16 cellular contexts compared by ENCODE assay signal in genomic region chr12:109820921-109821381, GRCh38. TPM values are rescaled to one million over a fixed set of nuclear protein-coding genes. Genes with fewer than 3 reads are reported as not detected.
DNase-seq lines count a peak whose midpoint lies in the region; ATAC-seq and TF ChIP-seq lines count a peak whose summit lies in the region.
"Had no signal": no experiment of that assay in that cellular context is flagged by ENCODE, and none has a peak within 500 bp of the region (broad histone marks: within the 10 kb centered on the region; RNA-seq: fewer than 3 reads in every experiment).

No MANE protein-coding gene starts in this region.

- peaks cover 0 to 2% (median 0%) of the 10 kb centered on the region in 4 donors for H3K4me1 Mint-ChIP-seq in naive thymus-derived CD8-positive, alpha-beta T cell
- H3K4me1 Mint-ChIP-seq: CD4-positive, CD25-positive, alpha-beta regulatory T cell; stimulated activated naive CD8-positive, alpha-beta T cell treated with anti-CD3 and anti-CD28 coated beads, Interleukin-15, amount 100 ng/mL, for 72 hours had no signal

- H3K27me3 Mint-ChIP-seq in naive thymus-derived CD8-positive, alpha-beta T cell, result peaks cover 0 to 23% (median 0%) of the 10 kb centered on the region in 5 donors
- H3K27me3 Mint-ChIP-seq: stimulated activated naive CD8-positive, alpha-beta T cell treated with anti-CD3 and anti-CD28 coated beads, Interleukin-15, amount 100 ng/mL, for 72 hours had no signal

- H3K4me1 ChIP-seq in suprapubic skin, result peaks cover 52% of the 10 kb centered on the region
- H3K4me1 ChIP-seq: gastroesophageal sphincter had no signal

- POLR2A ChIA-PET in naive thymus-derived CD8-positive, alpha-beta T cell (lab: Charles Lee), result no interaction called here

- 42% methylated on average over 12 of the region's 13 CpGs for WGBS in suprapubic skin

- in situ Hi-C loops in T47D (cut with HindIII; ENCODE audit: low pct_unique_long_range_greater_than_20kb, low sequenced_read_pairs), result no loop called here

- H3K9me3 ChIP-seq in suprapubic skin, result no peaks in the 10 kb centered on the region
- H3K9me3 ChIP-seq: gastroesophageal sphincter had no signal

- no peak for ATAC-seq in GM19023 (IDR thresholded peaks at IDR 0.05; ENCODE audit: unreplicated experiment)
- ATAC-seq in naive thymus-derived CD8-positive, alpha-beta T cell, result no peak
- ATAC-seq in GM21381 (IDR thresholded peaks at IDR 0.05; ENCODE audit: unreplicated experiment), result no peak
- ATAC-seq: gastroesophageal sphincter; stimulated activated naive CD8-positive, alpha-beta T cell treated with anti-CD3 and anti-CD28 coated beads, Interleukin-15, amount 100 ng/mL, for 72 hours had no signal

- H3K36me3 ChIP-seq in suprapubic skin, result no peaks in the 10 kb centered on the region
- H3K36me3 ChIP-seq: gastroesophageal sphincter had no signal

- peak overlapping the region; percentile 24 for H3K4me3 ChIP-seq in suprapubic skin
- H3K4me3 ChIP-seq: gastroesophageal sphincter had no signal

- no peak overlapping the region for H3K27ac Mint-ChIP-seq in naive thymus-derived CD8-positive, alpha-beta T cell
- H3K27ac Mint-ChIP-seq: CD4-positive, CD25-positive, alpha-beta regulatory T cell had no signal

- TF ChIP-seq CTCF in suprapubic skin (IDR thresholded peaks at IDR 0.05), result no peak

- H3K9me3 Mint-ChIP-seq in naive thymus-derived CD8-positive, alpha-beta T cell, result no peaks in the 10 kb centered on the region
- H3K9me3 Mint-ChIP-seq: CD4-positive, CD25-positive, alpha-beta regulatory T cell; stimulated activated naive CD8-positive, alpha-beta T cell treated with anti-CD3 and anti-CD28 coated beads, Interleukin-15, amount 100 ng/mL, for 72 hours had no signal

- no peak for TF ChIP-seq EP300 in suprapubic skin (IDR thresholded peaks at IDR 0.05)

- H3K27ac ChIP-seq in suprapubic skin, result peak overlapping the region; percentile 77
- H3K27ac ChIP-seq: gastroesophageal sphincter had no signal

- no peak overlapping the region for H3K4me3 Mint-ChIP-seq in naive thymus-derived CD8-positive, alpha-beta T cell
- H3K4me3 Mint-ChIP-seq: CD4-positive, CD25-positive, alpha-beta regulatory T cell; stimulated activated naive CD8-positive, alpha-beta T cell treated with anti-CD3 and anti-CD28 coated beads, Interleukin-15, amount 100 ng/mL, for 72 hours had no signal

- H3K36me3 Mint-ChIP-seq in naive thymus-derived CD8-positive, alpha-beta T cell, result no peaks in the 10 kb centered on the region
- H3K36me3 Mint-ChIP-seq: CD4-positive, CD25-positive, alpha-beta regulatory T cell had no signal

- H3K27me3 ChIP-seq in suprapubic skin, result no peaks in the 10 kb centered on the region

- DNase-seq in NCI-H1417 (lab: John Stamatoyannopoulos, UW) (peak; percentile 36 to 71 (median 68)), NCI-H1417 treated with DMSO at 0.1 percent for 48 hours (lab: John Stamatoyannopoulos, UW) (no peak), NCI-H2227 (lab: John Stamatoyannopoulos, UW; ENCODE audit: unreplicated experiment) (peak; percentile 43), T47D (ENCODE audit: low read depth in 1 of 2, low spot score in 1 of 2) (peak; percentile 64 to 75), suprapubic skin (ENCODE audit: low spot score in 2 of 2) (no peak)
- DNase-seq in naive thymus-derived CD8-positive, alpha-beta T cell, result no peak
- DNase-seq: activated gamma-delta T cell treated with Interleukin-2 at 50 U/mL for 16 hours; CD4-positive, CD25-positive, alpha-beta regulatory T cell; effector memory CD4-positive, alpha-beta T cell; nucleus accumbens; SIG-M5; stimulated activated naive CD8-positive, alpha-beta T cell treated with anti-CD3 and anti-CD28 coated beads, Interleukin-15, amount 100 ng/mL, for 72 hours had no signal

- TF ChIP-seq POLR2A in suprapubic skin (IDR thresholded peaks at IDR 0.05), result no peak

RNA-seq across cellular contexts. Expression of gene TRPV4, which starts 12.2 kb away (rescaled TPM):
- 10 to 100 TPM in 1 of 4 donors, 1 to 10 TPM in 3; 4.0 to 11.9 (median 5.4) TPM for total RNA-seq in suprapubic skin
- not detected for total RNA-seq in naive thymus-derived CD8-positive, alpha-beta T cell
- not detected for polyA plus RNA-seq in naive thymus-derived CD8-positive, alpha-beta T cell
- total RNA-seq: A172; CD4-positive, CD25-positive, alpha-beta regulatory T cell had no signal
- polyA plus RNA-seq: CD4-positive, CD25-positive, alpha-beta regulatory T cell had no signal

RNA-seq across cellular contexts. Expression of gene GLTP, which starts 59.4 kb away (rescaled TPM):
- 100 to 1,000 TPM; 207 to 654 (median 526) TPM for total RNA-seq in suprapubic skin
- total RNA-seq in naive thymus-derived CD8-positive, alpha-beta T cell, result 10 to 100 TPM; 21.2 to 21.8 TPM
- polyA plus RNA-seq in naive thymus-derived CD8-positive, alpha-beta T cell, result 10 to 100 TPM; 29.7 to 41.7 (median 41.1) TPM

Comparison
In these comparisons a context has a peak if more than half of its experiments do, and no peak if none do; other contexts are left out.
1. DNase-seq: peak in NCI-H1417 (3 of 3), NCI-H2227 (single experiment) and T47D (2 of 2); none in NCI-H1417 treated with DMSO at 0.1 percent for 48 hours (single experiment), suprapubic skin (0 of 2) and naive thymus-derived CD8-positive, alpha-beta T cell (0 of 10).
2. RNA of gene TRPV4, which starts 12.2 kb away (total RNA-seq): 4.0 to 11.9 TPM in suprapubic skin; not detected in naive thymus-derived CD8-positive, alpha-beta T cell; every median in the first group is over 4 times any median in the second.
3. RNA of gene GLTP, which starts 59.4 kb away (total RNA-seq): 207 to 654 TPM in suprapubic skin; 21.2 to 21.8 TPM in naive thymus-derived CD8-positive, alpha-beta T cell; every median in the first group is over 4 times any median in the second.